25 cellular contexts compared by ENCODE assay signal in the genomic region with DNA sequence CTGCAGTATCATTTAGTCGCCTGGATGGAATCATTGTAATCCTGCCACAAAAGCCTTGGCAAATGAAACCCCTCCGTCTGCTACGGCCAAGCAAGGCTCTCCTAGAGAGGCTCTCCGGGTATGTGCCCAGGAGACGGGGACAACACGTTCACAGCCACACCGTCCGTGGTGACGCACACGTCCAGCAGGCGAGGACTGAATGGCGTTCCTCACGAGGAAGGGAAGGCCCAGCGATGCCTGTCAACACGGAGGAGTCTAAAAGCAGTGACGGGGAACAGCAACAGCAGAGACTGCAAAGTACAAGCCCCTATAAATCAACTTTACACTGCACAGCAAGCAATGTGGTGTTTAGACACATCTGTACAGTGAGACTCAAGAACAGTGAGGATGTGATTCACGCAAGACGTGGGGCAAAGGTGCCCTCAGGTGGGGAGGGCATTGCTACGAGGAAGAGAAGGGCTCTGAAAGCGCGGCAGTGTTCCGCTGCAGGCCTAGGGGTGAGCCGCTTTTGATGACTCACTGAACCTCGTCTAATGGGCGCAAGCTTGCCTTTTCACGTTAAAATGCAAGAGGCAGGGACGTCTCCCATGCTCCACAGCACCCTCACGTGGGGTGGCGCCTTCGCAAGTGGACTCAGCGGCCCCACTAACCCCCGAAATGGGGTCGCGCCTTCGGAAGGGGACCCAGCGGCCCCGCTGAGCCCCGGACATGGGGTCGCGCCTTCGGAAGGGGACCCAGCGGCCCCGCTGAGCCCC. TPM values are rescaled to one million over a fixed set of nuclear protein-coding genes. Genes with fewer than 3 reads are reported as not detected.
A peak's percentile ranks its signal among the peaks of the same experiment; 100 is the strongest.
DNase-seq lines count a peak whose midpoint lies in the region; ATAC-seq, FAIRE-seq and TF ChIP-seq lines count a peak whose summit lies in the region.
"Had no signal": no experiment of that assay in that cellular context is flagged by ENCODE, and none has a peak within 500 bp of the region (broad histone marks: within the 10 kb centered on the region; RNA-seq: fewer than 3 reads in every experiment).

No MANE protein-coding gene starts in this region.

- H3K27ac ChIP-seq in right lobe of liver (no peak overlapping the region), HepG2 (ENCODE audit: extremely low read length, insufficient read depth, low read length) (no peak overlapping the region), osteoblast (ENCODE audit: low read depth, low read length) (no peak overlapping the region), aorta (ENCODE audit: low read depth in 1 of 2, low read length in 2 of 2) (no peak overlapping the region)
- H3K27ac ChIP-seq: BLaER1, GM23248 had no signal

- no peaks in the 10 kb centered on the region for H3K27me3 Mint-ChIP-seq in glutamatergic neuron (ENCODE audit: unreplicated experiment)
- H3K27me3 Mint-ChIP-seq: CD4-positive, CD25-positive, alpha-beta regulatory T cell had no signal

- H3K79me2 ChIP-seq in HepG2 (ENCODE audit: insufficient read depth, low read length), result no peaks in the 10 kb centered on the region
- no peaks in the 10 kb centered on the region for H3K79me2 ChIP-seq in osteoblast (ENCODE audit: insufficient read depth, low read length)

- ATAC-seq in right lobe of liver, result no peak
- no peak for ATAC-seq in HepG2
- ATAC-seq in aorta (ENCODE audit: low FRiP score), result no peak

- H3K4me2 ChIP-seq in HepG2 (ENCODE audit: low read depth, low read length) (no peak overlapping the region), osteoblast (ENCODE audit: insufficient read depth, low read length) (no peak overlapping the region)
- H3K4me2 ChIP-seq: BLaER1 had no signal

- no peaks in the 10 kb centered on the region for H3K9me3 ChIP-seq in right lobe of liver
- H3K9me3 ChIP-seq in HepG2 (ENCODE audit: low read length), result no peaks in the 10 kb centered on the region
- H3K9me3 ChIP-seq in osteoblast (ENCODE audit: low read depth, low read length), result no peaks in the 10 kb centered on the region
- H3K9me3 ChIP-seq in aorta (ENCODE audit: control insufficient read depth, low read length), result no peaks in the 10 kb centered on the region
- H3K9me3 ChIP-seq: BLaER1 had no signal

- CTCF ChIA-PET in HepG2 (lab: Yijun Ruan, JAX; ENCODE audit: low intra/inter-chr PET ratio, low total read pairs), result no interaction called here

- TF ChIP-seq EP300 in HepG2 (IDR thresholded peaks at IDR 0.05; ENCODE audit: low read depth in 2 of 2, low read length in 2 of 2) (no peak), HepG2 (CRISPR knock-in tag; IDR thresholded peaks at IDR 0.05; ENCODE audit: borderline replicate concordance) (no peak)

- H3K9me3 Mint-ChIP-seq in glutamatergic neuron (ENCODE audit: unreplicated experiment), result no peaks in the 10 kb centered on the region
- H3K9me3 Mint-ChIP-seq: CD4-positive, CD25-positive, alpha-beta regulatory T cell; H9 had no signal

- POLR2A ChIA-PET in HepG2 (lab: Yijun Ruan, JAX), result no interaction called here

- no TSS peak for BruUV-seq in HepG2 (replicated peaks; lab: Mats Ljungman, UMichigan)

- peaks cover 0 to under 1% (median 0%) of the 10 kb centered on the region in 4 donors for H3K4me1 ChIP-seq in right lobe of liver
- peaks cover 1% of the 10 kb centered on the region for H3K4me1 ChIP-seq in HepG2 (ENCODE audit: insufficient read depth, low read length)
- no peaks in the 10 kb centered on the region for H3K4me1 ChIP-seq in osteoblast (ENCODE audit: insufficient read depth, low read length)
- H3K4me1 ChIP-seq in aorta (ENCODE audit: control insufficient read depth in 1 of 2, insufficient read depth in 2 of 2, low read length in 2 of 2), result no peaks in the 10 kb centered on the region

- H3K9ac ChIP-seq in HepG2 (ENCODE audit: insufficient read depth, low read depth, low read length), result no peak overlapping the region
- H3K9ac ChIP-seq: BLaER1, GM23248 had no signal

- H3K27ac Mint-ChIP-seq in glutamatergic neuron (ENCODE audit: unreplicated experiment), result no peak overlapping the region
- H3K27ac Mint-ChIP-seq: CD4-positive, CD25-positive, alpha-beta regulatory T cell had no signal

- H3K27me3 ChIP-seq in right lobe of liver (no peaks in the 10 kb centered on the region), HepG2 (ENCODE audit: control insufficient read depth in 1 of 2, insufficient read depth in 2 of 2, low read length in 2 of 2) (no peaks in the 10 kb centered on the region), osteoblast (ENCODE audit: insufficient read depth, low read length) (no peaks in the 10 kb centered on the region), aorta (ENCODE audit: control insufficient read depth in 1 of 2, insufficient read depth in 2 of 2, low read length in 1 of 2) (no peaks in the 10 kb centered on the region)
- H3K27me3 ChIP-seq: BLaER1 had no signal

- no peak overlapping the region for H3K4me3 Mint-ChIP-seq in glutamatergic neuron (ENCODE audit: unreplicated experiment)
- H3K4me3 Mint-ChIP-seq: CD4-positive, CD25-positive, alpha-beta regulatory T cell; H9 had no signal

- no peak for FAIRE-seq in HepG2 (lab: Jason Lieb, UNC)
- FAIRE-seq: A204.1, GM19239 had no signal

- peaks cover 0 to 18% (median 1%) of the 10 kb centered on the region in 4 donors for H3K36me3 ChIP-seq in right lobe of liver
- H3K36me3 ChIP-seq in HepG2 (replicated peaks in 1 of 2; ENCODE audit: control insufficient read depth in 1 of 2, insufficient read depth in 2 of 2, low read length in 2 of 2), result peaks cover 10 to 25% of the 10 kb centered on the region in 2 experiments; a peak in 4 of 5 replicates
- peaks cover 33% of the 10 kb centered on the region for H3K36me3 ChIP-seq in osteoblast (ENCODE audit: insufficient read depth, low read length)
- peaks cover 0 to 8% of the 10 kb centered on the region in 2 donors for H3K36me3 ChIP-seq in aorta (ENCODE audit: control insufficient read depth in 1 of 2, insufficient read depth in 2 of 2, low read length in 1 of 2)

- intact Hi-C loops in right lobe of liver (cut with DNase I), result no loop called here
- intact Hi-C loops in HepG2 (cut with micrococcal nuclease; ENCODE audit: unreplicated experiment), result no loop called here
- intact Hi-C loops in aorta (cut with DNase I), result no loop called here

- TF ChIP-seq POLR2A in right lobe of liver (IDR thresholded peaks at IDR 0.05) (no peak), HepG2 (IDR thresholded peaks at IDR 0.05; ENCODE audit: insufficient read depth in 1 of 2, low read depth in 2 of 2, low read length in 2 of 2) (no peak)

- WGBS in right lobe of liver (ENCODE audit: insufficient coverage, low coverage, low lambda C conversion rate, missing lambda C conversion rate), result 95% methylated on average over 15 of the region's 43 CpGs
- 98% methylated on average over 33 of the region's 43 CpGs for WGBS in HepG2 (ENCODE audit: low lambda C conversion rate)
- 90 to 92% methylated on average over 41 to 43 of the region's 43 CpGs for WGBS in aorta, 2 donors

- no peak overlapping the region for H3K4me3 ChIP-seq in right lobe of liver
- H3K4me3 ChIP-seq in HepG2 (replicated peaks in 1 of 3; ENCODE audit: insufficient read depth in 1 of 3, low read depth in 2 of 3, low read length in 3 of 3), result no peak overlapping the region
- no peak overlapping the region for H3K4me3 ChIP-seq in osteoblast (ENCODE audit: insufficient read depth, low read length)
- no peak overlapping the region for H3K4me3 ChIP-seq in aorta (ENCODE audit: low read length in 2 of 2)
- H3K4me3 ChIP-seq: BLaER1, GM23248 had no signal

- DNase-seq in right lobe of liver, result peak in 2 of 3 donors; percentile 39 to 40
- DNase-seq in HepG2 (ENCODE audit: low spot score), result no peak
- peak; percentile 6 for DNase-seq in glutamatergic neuron
- peak; percentile 73 for DNase-seq in osteoblast (ENCODE audit: insufficient read length, low spot score, missing footprints)
- peak; percentile 24 to 69 for DNase-seq in aorta
- no peak for DNase-seq in NCI-H2107 treated with DMSO at 0.1 percent for 48 hours (lab: John Stamatoyannopoulos, UW; ENCODE audit: unreplicated experiment)
- no peak for DNase-seq in ureter (ENCODE audit: low spot score)
- DNase-seq in stimulated activated CD4-positive, alpha-beta T cell treated with anti-CD3 and anti-CD28 coated beads, Interleukin-1b, Interleukin-23, amount 100 ng/mL, for 48 hours, result no peak
- DNase-seq: CD4-positive, CD25-positive, alpha-beta regulatory T cell; DMS153; DND-41; GM23248; H9; KG1; MM.1S; NCI-H2029; NCI-H2227 treated with DMSO at 0.1 percent for 48 hours; NCI-H69; RPMI8226; SHP77 had no signal

- in situ Hi-C loops in HepG2 (cut with HindIII; ENCODE audit: extremely low pct_ligation_motif_present, low pct_unique_long_range_greater_than_20kb), result no loop called here

- H4K20me1 ChIP-seq in HepG2 (ENCODE audit: insufficient read depth, low read length) (no peaks in the 10 kb centered on the region), osteoblast (ENCODE audit: insufficient read depth, low read length) (no peaks in the 10 kb centered on the region)

- H2AFZ ChIP-seq in HepG2 (ENCODE audit: low read length), result no peak overlapping the region
- H2AFZ ChIP-seq in osteoblast (ENCODE audit: low read length), result no peak overlapping the region
- H2AFZ ChIP-seq: GM23248 had no signal

- H3K36me3 Mint-ChIP-seq in glutamatergic neuron (ENCODE audit: unreplicated experiment), result peaks cover 5% of the 10 kb centered on the region

- peaks cover 1% of the 10 kb centered on the region for H3K4me1 Mint-ChIP-seq in glutamatergic neuron (ENCODE audit: low read depth, unreplicated experiment)
- H3K4me1 Mint-ChIP-seq: H9 had no signal

- no peak for TF ChIP-seq RAD21 in HepG2 (CRISPR knock-in tag; IDR thresholded peaks at IDR 0.05)

- TF ChIP-seq CTCF in right lobe of liver (IDR thresholded peaks at IDR 0.05) (no peak), HepG2 (CRISPR knock-in tag; IDR thresholded peaks at IDR 0.05) (no peak), glutamatergic neuron (IDR thresholded peaks at IDR 0.05; ENCODE audit: partially characterized antibody, unreplicated experiment) (no peak), osteoblast (IDR thresholded peaks at IDR 0.05; ENCODE audit: extremely low read depth, low read depth, low read length) (no peak)

RNA-seq across cellular contexts. Expression of gene WRAP73, which starts 6.8 kb away (rescaled TPM):
- total RNA-seq in right lobe of liver, result 1 to 10 TPM; 5.6 to 9.1 (median 7.1) TPM
- 18.1 and 21.0 TPM in 2 replicates for total RNA-seq in HepG2 (2016; rRNA removed; fragmentation: Illumina TruSeq; extraction: Trizol)
- 5.0 and 5.8 TPM in 2 replicates for total RNA-seq in HepG2 (2016; cell fraction: cytosol; rRNA removed; fragmentation: Illumina TruSeq; extraction: Trizol; ENCODE audit: low read depth)
- total RNA-seq in HepG2 (2016; cell fraction: insoluble cytoplasmic fraction; rRNA removed; fragmentation: Illumina TruSeq; extraction: Trizol), result 20.2 and 20.3 TPM in 2 replicates
- total RNA-seq in HepG2 (2016; cell fraction: membrane; rRNA removed; fragmentation: Illumina TruSeq; extraction: Trizol), result 8.8 and 10.8 TPM in 2 replicates
- total RNA-seq in HepG2 (2016; cell fraction: nucleus; rRNA removed; fragmentation: Illumina TruSeq; extraction: Trizol), result 14.3 and 17.1 TPM in 2 replicates
- polyA plus RNA-seq in HepG2 (2011; rRNA removed), result 40.4 and 44.1 TPM in 2 replicates
- 27.5 and 35.0 TPM in 2 replicates for polyA plus RNA-seq in HepG2 (2011; cell fraction: cytosol; rRNA removed)
- polyA plus RNA-seq in HepG2 (2011; cell fraction: nucleus; rRNA removed), result 78.4 and 79.9 TPM in 2 replicates
- 12.9 and 18.3 TPM in 2 replicates for polyA plus RNA-seq in HepG2 (2012)
- 5.5 TPM in 2 replicates for polyA plus RNA-seq in HepG2 (2016; cell fraction: cytosol; fragmentation: Illumina TruSeq; extraction: Trizol; ENCODE audit: low read depth)
- polyA plus RNA-seq in HepG2 (2016; cell fraction: insoluble cytoplasmic fraction; fragmentation: Illumina TruSeq; extraction: Trizol; ENCODE audit: low read depth), result 19.4 and 25.1 TPM in 2 replicates
- polyA plus RNA-seq in HepG2 (2016; cell fraction: membrane; fragmentation: Illumina TruSeq; extraction: Trizol; ENCODE audit: low read depth), result 6.3 and 7.2 TPM in 2 replicates
- 41.4 and 53.5 TPM in 2 replicates for polyA plus RNA-seq in HepG2 (2016; cell fraction: nucleus; fragmentation: Illumina TruSeq; extraction: Trizol; ENCODE audit: insufficient read depth, low read depth)
- polyA minus RNA-seq in HepG2 (2011; rRNA and poly(A)+ RNA removed; ENCODE audit: low replicate concordance), result 43.7 and 46.5 TPM in 2 replicates
- 11.9 and 16.4 TPM in 2 replicates for polyA minus RNA-seq in HepG2 (2011; cell fraction: cytosol; rRNA and poly(A)+ RNA removed)
- 18.4 and 19.5 TPM in 2 replicates for polyA minus RNA-seq in HepG2 (2011; cell fraction: nucleus; rRNA and poly(A)+ RNA removed)
- 47.7 TPM for total RNA-seq in glutamatergic neuron (ENCODE audit: unreplicated experiment)
- 9.8 and 12.4 TPM in 2 replicates for total RNA-seq in osteoblast
- total RNA-seq in aorta, result 10 to 100 TPM; 10.6 to 17.4 TPM
- 10 to 100 TPM in 1 of 2 donors, 1 to 10 TPM in 1; 5.8 to 27.8 TPM for polyA plus RNA-seq in aorta
- 18.3 TPM for total RNA-seq in ureter

RNA-seq across cellular contexts. Expression of gene TP73, which starts 9.2 kb away (rescaled TPM):
- total RNA-seq in right lobe of liver (1 to 10 TPM in 2 of 6 experiments, under 1 TPM in 4; 0.05 to 2.3 (median 0.32) TPM), HepG2 (2016; rRNA removed; fragmentation: Illumina TruSeq; extraction: Trizol) (0.69 and 1.1 TPM in 2 replicates), glutamatergic neuron (ENCODE audit: unreplicated experiment) (13.0 TPM), osteoblast (not detected in 2 replicates), aorta (under 1 TPM in 1 of 2 donors, not detected in 1; 0.18 TPM), ureter (3.7 TPM)
- total RNA-seq in HepG2 (2016; cell fraction: cytosol; rRNA removed; fragmentation: Illumina TruSeq; extraction: Trizol; ENCODE audit: low read depth), result 0.35 and 0.51 TPM in 2 replicates
- total RNA-seq in HepG2 (2016; cell fraction: insoluble cytoplasmic fraction; rRNA removed; fragmentation: Illumina TruSeq; extraction: Trizol), result 0.39 and 1.1 TPM in 2 replicates
- total RNA-seq in HepG2 (2016; cell fraction: membrane; rRNA removed; fragmentation: Illumina TruSeq; extraction: Trizol), result 1.3 and 1.4 TPM in 2 replicates
- total RNA-seq in HepG2 (2016; cell fraction: nucleus; rRNA removed; fragmentation: Illumina TruSeq; extraction: Trizol), result 1.7 and 2.1 TPM in 2 replicates
- polyA plus RNA-seq in HepG2 (2011; rRNA removed) (0.49 and 0.59 TPM in 2 replicates), aorta (under 1 TPM in 1 of 2 donors, not detected in 1; 0.38 TPM)
- polyA plus RNA-seq in HepG2 (2011; cell fraction: cytosol; rRNA removed), result 0.10 and 0.28 TPM in 2 replicates
- polyA plus RNA-seq in HepG2 (2011; cell fraction: nucleus; rRNA removed), result 1.8 and 3.5 TPM in 2 replicates
- polyA plus RNA-seq in HepG2 (2012), result 0.37 and 0.74 TPM in 2 replicates
- polyA plus RNA-seq in HepG2 (2016; cell fraction: cytosol; fragmentation: Illumina TruSeq; extraction: Trizol; ENCODE audit: low read depth), result 0.45 and 0.53 TPM in 2 replicates
- 1.5 and 1.9 TPM in 2 replicates for polyA plus RNA-seq in HepG2 (2016; cell fraction: insoluble cytoplasmic fraction; fragmentation: Illumina TruSeq; extraction: Trizol; ENCODE audit: low read depth)
- 0.93 and 1.4 TPM in 2 replicates for polyA plus RNA-seq in HepG2 (2016; cell fraction: membrane; fragmentation: Illumina TruSeq; extraction: Trizol; ENCODE audit: low read depth)
- 3.4 and 3.9 TPM in 2 replicates for polyA plus RNA-seq in HepG2 (2016; cell fraction: nucleus; fragmentation: Illumina TruSeq; extraction: Trizol; ENCODE audit: insufficient read depth, low read depth)
- 0.48 TPM in 1 of 2 replicates, not detected in the other for polyA minus RNA-seq in HepG2 (2011; rRNA and poly(A)+ RNA removed; ENCODE audit: low replicate concordance)
- 0.30 and 0.62 TPM in 2 replicates for polyA minus RNA-seq in HepG2 (2011; cell fraction: cytosol; rRNA and poly(A)+ RNA removed)
- polyA minus RNA-seq in HepG2 (2011; cell fraction: nucleus; rRNA and poly(A)+ RNA removed), result 0.99 and 1.2 TPM in 2 replicates
- total RNA-seq: CD4-positive, CD25-positive, alpha-beta regulatory T cell; GM23248; HT1080 had no signal
- polyA plus RNA-seq: AG04450, GM23248 had no signal

RNA-seq across cellular contexts. Expression of gene TPRG1L, which starts 18.3 kb away (rescaled TPM):
- 10 to 100 TPM; 42.5 to 54.6 (median 53.4) TPM for total RNA-seq in right lobe of liver
- 21.3 and 31.7 TPM in 2 replicates for total RNA-seq in HepG2 (2016; rRNA removed; fragmentation: Illumina TruSeq; extraction: Trizol)
- 5.7 and 6.3 TPM in 2 replicates for total RNA-seq in HepG2 (2016; cell fraction: cytosol; rRNA removed; fragmentation: Illumina TruSeq; extraction: Trizol; ENCODE audit: low read depth)
- total RNA-seq in HepG2 (2016; cell fraction: insoluble cytoplasmic fraction; rRNA removed; fragmentation: Illumina TruSeq; extraction: Trizol), result 20.0 and 34.6 TPM in 2 replicates
- total RNA-seq in HepG2 (2016; cell fraction: membrane; rRNA removed; fragmentation: Illumina TruSeq; extraction: Trizol), result 26.8 and 28.4 TPM in 2 replicates
- 13.9 and 17.8 TPM in 2 replicates for total RNA-seq in HepG2 (2016; cell fraction: nucleus; rRNA removed; fragmentation: Illumina TruSeq; extraction: Trizol)
- polyA plus RNA-seq in HepG2 (2011; rRNA removed), result 37.4 and 44.3 TPM in 2 replicates
- polyA plus RNA-seq in HepG2 (2011; cell fraction: cytosol; rRNA removed), result 39.8 and 48.5 TPM in 2 replicates
- polyA plus RNA-seq in HepG2 (2011; cell fraction: nucleus; rRNA removed), result 18.5 and 21.7 TPM in 2 replicates
- polyA plus RNA-seq in HepG2 (2012), result 32.1 and 36.9 TPM in 2 replicates
- 9.7 and 10.7 TPM in 2 replicates for polyA plus RNA-seq in HepG2 (2016; cell fraction: cytosol; fragmentation: Illumina TruSeq; extraction: Trizol; ENCODE audit: low read depth)
- 66.4 and 67.1 TPM in 2 replicates for polyA plus RNA-seq in HepG2 (2016; cell fraction: insoluble cytoplasmic fraction; fragmentation: Illumina TruSeq; extraction: Trizol; ENCODE audit: low read depth)
- 27.9 and 28.2 TPM in 2 replicates for polyA plus RNA-seq in HepG2 (2016; cell fraction: membrane; fragmentation: Illumina TruSeq; extraction: Trizol; ENCODE audit: low read depth)
- 42.7 TPM in 2 replicates for polyA plus RNA-seq in HepG2 (2016; cell fraction: nucleus; fragmentation: Illumina TruSeq; extraction: Trizol; ENCODE audit: insufficient read depth, low read depth)
- 33.6 and 37.3 TPM in 2 replicates for polyA minus RNA-seq in HepG2 (2011; rRNA and poly(A)+ RNA removed; ENCODE audit: low replicate concordance)
- polyA minus RNA-seq in HepG2 (2011; cell fraction: cytosol; rRNA and poly(A)+ RNA removed), result 24.6 and 30.2 TPM in 2 replicates
- polyA minus RNA-seq in HepG2 (2011; cell fraction: nucleus; rRNA and poly(A)+ RNA removed), result 8.0 and 10.2 TPM in 2 replicates
- total RNA-seq in glutamatergic neuron (ENCODE audit: unreplicated experiment), result 43.1 TPM
- total RNA-seq in osteoblast, result 30.9 and 35.8 TPM in 2 replicates
- total RNA-seq in aorta, result 10 to 100 TPM; 35.4 to 39.0 TPM
- polyA plus RNA-seq in aorta, result 10 to 100 TPM; 42.0 to 51.0 TPM
- 54.7 TPM for total RNA-seq in ureter

RNA-seq across cellular contexts. Expression of gene MEGF6, which starts 31.8 kb away (rescaled TPM):
- total RNA-seq in right lobe of liver, result 1 to 10 TPM; 2.2 to 9.6 (median 4.4) TPM
- 0.76 and 1.9 TPM in 2 replicates for total RNA-seq in HepG2 (2016; rRNA removed; fragmentation: Illumina TruSeq; extraction: Trizol)
- 0.18 and 0.61 TPM in 2 replicates for total RNA-seq in HepG2 (2016; cell fraction: cytosol; rRNA removed; fragmentation: Illumina TruSeq; extraction: Trizol; ENCODE audit: low read depth)
- total RNA-seq in HepG2 (2016; cell fraction: insoluble cytoplasmic fraction; rRNA removed; fragmentation: Illumina TruSeq; extraction: Trizol), result 0.70 and 2.7 TPM in 2 replicates
- 0.52 and 0.96 TPM in 2 replicates for total RNA-seq in HepG2 (2016; cell fraction: membrane; rRNA removed; fragmentation: Illumina TruSeq; extraction: Trizol)
- 2.7 and 3.4 TPM in 2 replicates for total RNA-seq in HepG2 (2016; cell fraction: nucleus; rRNA removed; fragmentation: Illumina TruSeq; extraction: Trizol)
- polyA plus RNA-seq in HepG2 (2011; rRNA removed), result 1.9 and 3.5 TPM in 2 replicates
- 0.90 and 1.8 TPM in 2 replicates for polyA plus RNA-seq in HepG2 (2011; cell fraction: cytosol; rRNA removed)
- polyA plus RNA-seq in HepG2 (2011; cell fraction: nucleus; rRNA removed), result 68.1 and 94.7 TPM in 2 replicates
- polyA plus RNA-seq in HepG2 (2012), result 3.6 and 4.8 TPM in 2 replicates
- 0.09 and 0.19 TPM in 2 replicates for polyA plus RNA-seq in HepG2 (2016; cell fraction: cytosol; fragmentation: Illumina TruSeq; extraction: Trizol; ENCODE audit: low read depth)
- 0.80 and 1.3 TPM in 2 replicates for polyA plus RNA-seq in HepG2 (2016; cell fraction: insoluble cytoplasmic fraction; fragmentation: Illumina TruSeq; extraction: Trizol; ENCODE audit: low read depth)
- 0.19 and 0.34 TPM in 2 replicates for polyA plus RNA-seq in HepG2 (2016; cell fraction: membrane; fragmentation: Illumina TruSeq; extraction: Trizol; ENCODE audit: low read depth)
- polyA plus RNA-seq in HepG2 (2016; cell fraction: nucleus; fragmentation: Illumina TruSeq; extraction: Trizol; ENCODE audit: insufficient read depth, low read depth), result 8.1 and 10.4 TPM in 2 replicates
- 3.5 and 4.6 TPM in 2 replicates for polyA minus RNA-seq in HepG2 (2011; rRNA and poly(A)+ RNA removed; ENCODE audit: low replicate concordance)
- 1.7 and 2.4 TPM in 2 replicates for polyA minus RNA-seq in HepG2 (2011; cell fraction: cytosol; rRNA and poly(A)+ RNA removed)
- 5.6 and 10.6 TPM in 2 replicates for polyA minus RNA-seq in HepG2 (2011; cell fraction: nucleus; rRNA and poly(A)+ RNA removed)
- 64.7 TPM for total RNA-seq in glutamatergic neuron (ENCODE audit: unreplicated experiment)
- 61.9 and 85.4 TPM in 2 replicates for total RNA-seq in osteoblast
- total RNA-seq in aorta, result 100 to 1,000 TPM in 1 of 2 donors, 10 to 100 TPM in 1; 91.8 to 223 TPM
- polyA plus RNA-seq in aorta, result 100 to 1,000 TPM in 1 of 2 donors, 10 to 100 TPM in 1; 53.7 to 332 TPM
- 22.2 TPM for total RNA-seq in ureter

Comparison
In these comparisons a context has a peak if more than half of its experiments do, and no peak if none do; other contexts are left out.
1. DNase-seq: peak in right lobe of liver (2 of 3), glutamatergic neuron (single experiment), osteoblast (single experiment) and aorta (2 of 2); none in HepG2 (single experiment), NCI-H2107 treated with DMSO at 0.1 percent for 48 hours (single experiment), ureter (single experiment) and stimulated activated CD4-positive, alpha-beta T cell treated with anti-CD3 and anti-CD28 coated beads, Interleukin-1b, Interleukin-23, amount 100 ng/mL, for 48 hours (single experiment).